ENCODE assay signal across 1 cellular context in the genomic region with DNA sequence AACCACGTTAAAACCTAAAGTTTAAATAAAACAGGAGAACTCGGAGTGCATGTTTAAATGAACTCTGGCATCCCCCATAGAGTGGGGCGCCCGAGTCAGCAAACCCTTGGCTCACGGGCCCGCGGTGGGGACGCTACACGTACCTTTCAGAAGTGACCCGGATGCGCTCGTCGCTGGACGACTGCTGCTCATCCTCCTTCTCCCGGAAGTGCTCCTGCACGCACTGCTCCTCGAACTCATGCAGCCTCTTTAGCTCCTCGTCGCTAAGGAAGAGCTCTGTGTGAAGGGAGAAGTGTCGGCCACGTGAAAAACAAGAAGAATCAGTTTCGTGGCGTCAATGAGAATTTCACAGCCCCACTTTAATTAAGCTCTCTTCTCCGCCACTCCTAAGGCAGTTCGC.
TF ChIP-seq lines count a peak whose summit lies in the region.

No MANE protein-coding gene starts in this region.

TF ChIP-seq in WTC11, 78 proteins besides CTCF, POLR2A, EP300 and RAD21:
- TF ChIP-seq, protein P1, sequence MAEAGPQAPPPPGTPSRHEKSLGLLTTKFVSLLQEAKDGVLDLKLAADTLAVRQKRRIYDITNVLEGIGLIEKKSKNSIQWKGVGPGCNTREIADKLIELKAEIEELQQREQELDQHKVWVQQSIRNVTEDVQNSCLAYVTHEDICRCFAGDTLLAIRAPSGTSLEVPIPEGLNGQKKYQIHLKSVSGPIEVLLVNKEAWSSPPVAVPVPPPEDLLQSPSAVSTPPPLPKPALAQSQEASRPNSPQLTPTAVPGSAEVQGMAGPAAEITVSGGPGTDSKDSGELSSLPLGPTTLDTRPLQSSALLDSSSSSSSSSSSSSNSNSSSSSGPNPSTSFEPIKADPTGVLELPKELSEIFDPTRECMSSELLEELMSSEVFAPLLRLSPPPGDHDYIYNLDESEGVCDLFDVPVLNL (CRISPR knock-in tag; IDR thresholded peaks at IDR 0.05; ENCODE audit: borderline replicate concordance, low read depth): no peak
- TF ChIP-seq, protein P2, sequence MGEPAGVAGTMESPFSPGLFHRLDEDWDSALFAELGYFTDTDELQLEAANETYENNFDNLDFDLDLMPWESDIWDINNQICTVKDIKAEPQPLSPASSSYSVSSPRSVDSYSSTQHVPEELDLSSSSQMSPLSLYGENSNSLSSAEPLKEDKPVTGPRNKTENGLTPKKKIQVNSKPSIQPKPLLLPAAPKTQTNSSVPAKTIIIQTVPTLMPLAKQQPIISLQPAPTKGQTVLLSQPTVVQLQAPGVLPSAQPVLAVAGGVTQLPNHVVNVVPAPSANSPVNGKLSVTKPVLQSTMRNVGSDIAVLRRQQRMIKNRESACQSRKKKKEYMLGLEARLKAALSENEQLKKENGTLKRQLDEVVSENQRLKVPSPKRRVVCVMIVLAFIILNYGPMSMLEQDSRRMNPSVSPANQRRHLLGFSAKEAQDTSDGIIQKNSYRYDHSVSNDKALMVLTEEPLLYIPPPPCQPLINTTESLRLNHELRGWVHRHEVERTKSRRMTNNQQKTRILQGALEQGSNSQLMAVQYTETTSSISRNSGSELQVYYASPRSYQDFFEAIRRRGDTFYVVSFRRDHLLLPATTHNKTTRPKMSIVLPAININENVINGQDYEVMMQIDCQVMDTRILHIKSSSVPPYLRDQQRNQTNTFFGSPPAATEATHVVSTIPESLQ (CRISPR knock-in tag; IDR thresholded peaks at IDR 0.05): no peak
- TF ChIP-seq NFYB (CRISPR knock-in tag; conservative IDR thresholded peaks at IDR 0.05; ENCODE audit: low read depth): no peak
- TF ChIP-seq GTF2I (CRISPR knock-in tag; conservative IDR thresholded peaks at IDR 0.05): no peak
- TF ChIP-seq TP53 (CRISPR knock-in tag; IDR thresholded peaks at IDR 0.05): no peak
- no peak for TF ChIP-seq KAT7 (CRISPR knock-in tag; IDR thresholded peaks at IDR 0.05; ENCODE audit: borderline replicate concordance)
- no peak for TF ChIP-seq TEAD4 (CRISPR knock-in tag; IDR thresholded peaks at IDR 0.05)
- TF ChIP-seq, protein P3, sequence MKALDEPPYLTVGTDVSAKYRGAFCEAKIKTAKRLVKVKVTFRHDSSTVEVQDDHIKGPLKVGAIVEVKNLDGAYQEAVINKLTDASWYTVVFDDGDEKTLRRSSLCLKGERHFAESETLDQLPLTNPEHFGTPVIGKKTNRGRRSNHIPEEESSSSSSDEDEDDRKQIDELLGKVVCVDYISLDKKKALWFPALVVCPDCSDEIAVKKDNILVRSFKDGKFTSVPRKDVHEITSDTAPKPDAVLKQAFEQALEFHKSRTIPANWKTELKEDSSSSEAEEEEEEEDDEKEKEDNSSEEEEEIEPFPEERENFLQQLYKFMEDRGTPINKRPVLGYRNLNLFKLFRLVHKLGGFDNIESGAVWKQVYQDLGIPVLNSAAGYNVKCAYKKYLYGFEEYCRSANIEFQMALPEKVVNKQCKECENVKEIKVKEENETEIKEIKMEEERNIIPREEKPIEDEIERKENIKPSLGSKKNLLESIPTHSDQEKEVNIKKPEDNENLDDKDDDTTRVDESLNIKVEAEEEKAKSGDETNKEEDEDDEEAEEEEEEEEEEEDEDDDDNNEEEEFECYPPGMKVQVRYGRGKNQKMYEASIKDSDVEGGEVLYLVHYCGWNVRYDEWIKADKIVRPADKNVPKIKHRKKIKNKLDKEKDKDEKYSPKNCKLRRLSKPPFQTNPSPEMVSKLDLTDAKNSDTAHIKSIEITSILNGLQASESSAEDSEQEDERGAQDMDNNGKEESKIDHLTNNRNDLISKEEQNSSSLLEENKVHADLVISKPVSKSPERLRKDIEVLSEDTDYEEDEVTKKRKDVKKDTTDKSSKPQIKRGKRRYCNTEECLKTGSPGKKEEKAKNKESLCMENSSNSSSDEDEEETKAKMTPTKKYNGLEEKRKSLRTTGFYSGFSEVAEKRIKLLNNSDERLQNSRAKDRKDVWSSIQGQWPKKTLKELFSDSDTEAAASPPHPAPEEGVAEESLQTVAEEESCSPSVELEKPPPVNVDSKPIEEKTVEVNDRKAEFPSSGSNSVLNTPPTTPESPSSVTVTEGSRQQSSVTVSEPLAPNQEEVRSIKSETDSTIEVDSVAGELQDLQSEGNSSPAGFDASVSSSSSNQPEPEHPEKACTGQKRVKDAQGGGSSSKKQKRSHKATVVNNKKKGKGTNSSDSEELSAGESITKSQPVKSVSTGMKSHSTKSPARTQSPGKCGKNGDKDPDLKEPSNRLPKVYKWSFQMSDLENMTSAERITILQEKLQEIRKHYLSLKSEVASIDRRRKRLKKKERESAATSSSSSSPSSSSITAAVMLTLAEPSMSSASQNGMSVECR (CRISPR knock-in tag; IDR thresholded peaks at IDR 0.05; ENCODE audit: borderline replicate concordance): no peak
- TF ChIP-seq, protein P4, sequence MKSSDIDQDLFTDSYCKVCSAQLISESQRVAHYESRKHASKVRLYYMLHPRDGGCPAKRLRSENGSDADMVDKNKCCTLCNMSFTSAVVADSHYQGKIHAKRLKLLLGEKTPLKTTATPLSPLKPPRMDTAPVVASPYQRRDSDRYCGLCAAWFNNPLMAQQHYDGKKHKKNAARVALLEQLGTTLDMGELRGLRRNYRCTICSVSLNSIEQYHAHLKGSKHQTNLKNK (CRISPR knock-in tag; IDR thresholded peaks at IDR 0.05): no peak
- TF ChIP-seq ZNF138 (CRISPR knock-in tag; conservative IDR thresholded peaks at IDR 0.05): no peak
- TF ChIP-seq, protein P5, sequence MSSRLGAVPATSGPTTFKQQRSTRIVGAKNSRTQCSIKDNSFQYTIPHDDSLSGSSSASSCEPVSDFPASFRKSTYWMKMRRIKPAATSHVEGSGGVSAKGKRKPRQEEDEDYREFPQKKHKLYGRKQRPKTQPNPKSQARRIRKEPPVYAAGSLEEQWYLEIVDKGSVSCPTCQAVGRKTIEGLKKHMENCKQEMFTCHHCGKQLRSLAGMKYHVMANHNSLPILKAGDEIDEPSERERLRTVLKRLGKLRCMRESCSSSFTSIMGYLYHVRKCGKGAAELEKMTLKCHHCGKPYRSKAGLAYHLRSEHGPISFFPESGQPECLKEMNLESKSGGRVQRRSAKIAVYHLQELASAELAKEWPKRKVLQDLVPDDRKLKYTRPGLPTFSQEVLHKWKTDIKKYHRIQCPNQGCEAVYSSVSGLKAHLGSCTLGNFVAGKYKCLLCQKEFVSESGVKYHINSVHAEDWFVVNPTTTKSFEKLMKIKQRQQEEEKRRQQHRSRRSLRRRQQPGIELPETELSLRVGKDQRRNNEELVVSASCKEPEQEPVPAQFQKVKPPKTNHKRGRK (CRISPR knock-in tag; IDR thresholded peaks at IDR 0.05; ENCODE audit: borderline replicate concordance): no peak
- TF ChIP-seq, protein P6, sequence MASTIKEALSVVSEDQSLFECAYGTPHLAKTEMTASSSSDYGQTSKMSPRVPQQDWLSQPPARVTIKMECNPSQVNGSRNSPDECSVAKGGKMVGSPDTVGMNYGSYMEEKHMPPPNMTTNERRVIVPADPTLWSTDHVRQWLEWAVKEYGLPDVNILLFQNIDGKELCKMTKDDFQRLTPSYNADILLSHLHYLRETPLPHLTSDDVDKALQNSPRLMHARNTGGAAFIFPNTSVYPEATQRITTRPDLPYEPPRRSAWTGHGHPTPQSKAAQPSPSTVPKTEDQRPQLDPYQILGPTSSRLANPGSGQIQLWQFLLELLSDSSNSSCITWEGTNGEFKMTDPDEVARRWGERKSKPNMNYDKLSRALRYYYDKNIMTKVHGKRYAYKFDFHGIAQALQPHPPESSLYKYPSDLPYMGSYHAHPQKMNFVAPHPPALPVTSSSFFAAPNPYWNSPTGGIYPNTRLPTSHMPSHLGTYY (CRISPR knock-in tag; IDR thresholded peaks at IDR 0.05): no peak
- TF ChIP-seq, protein P7, sequence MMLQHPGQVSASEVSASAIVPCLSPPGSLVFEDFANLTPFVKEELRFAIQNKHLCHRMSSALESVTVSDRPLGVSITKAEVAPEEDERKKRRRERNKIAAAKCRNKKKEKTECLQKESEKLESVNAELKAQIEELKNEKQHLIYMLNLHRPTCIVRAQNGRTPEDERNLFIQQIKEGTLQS (CRISPR knock-in tag; conservative IDR thresholded peaks at IDR 0.05): no peak
- TF ChIP-seq IRF2 (CRISPR knock-in tag; IDR thresholded peaks at IDR 0.05; ENCODE audit: borderline replicate concordance, low read depth): no peak
- no peak for TF ChIP-seq CREM (CRISPR knock-in tag; IDR thresholded peaks at IDR 0.05)
TF ChIP-seq in WTC11: peak in this region for 0.
